Comparison of ENCODE assay signal across 8 cellular contexts in the genomic region with DNA sequence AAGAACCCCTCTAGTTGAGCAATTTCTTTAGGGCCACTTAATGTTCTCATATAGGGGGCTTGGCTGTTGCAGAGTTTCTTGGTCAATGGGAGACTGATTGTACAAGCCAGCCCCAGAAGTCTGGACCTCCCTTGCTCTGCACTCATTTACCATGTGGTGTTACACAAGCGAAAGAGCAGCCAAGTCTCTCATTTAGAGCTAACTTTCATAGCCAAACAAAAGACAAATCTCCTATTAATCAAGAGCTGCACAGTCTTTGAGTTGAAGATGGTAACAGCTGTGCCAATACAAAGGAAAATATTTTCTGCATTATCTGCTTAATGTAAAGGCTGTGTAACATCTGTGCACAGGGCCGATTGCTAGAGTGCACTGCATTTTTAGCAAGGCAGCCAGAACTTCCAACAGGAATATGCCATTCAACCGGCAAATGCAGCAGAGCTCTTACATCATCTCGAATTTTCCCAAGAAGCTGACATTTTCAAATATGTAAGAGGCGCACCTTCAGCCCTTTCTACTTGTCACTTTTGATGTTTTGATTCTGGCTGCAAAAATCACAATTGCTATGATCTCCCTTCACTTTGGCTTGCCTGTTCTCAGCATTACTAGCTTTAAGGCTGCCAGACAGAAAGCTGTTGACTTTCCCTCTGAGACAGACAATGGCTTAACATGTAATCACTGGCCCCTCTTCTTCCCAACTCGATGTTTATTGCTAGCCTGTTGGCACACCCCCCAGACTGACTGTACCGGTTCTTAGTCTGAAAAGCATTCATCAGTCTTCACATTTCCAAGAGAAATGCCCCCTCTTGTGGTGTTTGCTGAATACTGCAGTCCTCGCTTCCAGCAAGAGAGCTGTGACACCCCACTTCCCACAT.
DNase-seq lines count a peak whose midpoint lies in the region; ATAC-seq and TF ChIP-seq lines count a peak whose summit lies in the region.

No MANE protein-coding gene starts in this region.

- peak; percentile 73 for TF ChIP-seq CTCF in lung (IDR thresholded peaks at IDR 0.05; ENCODE audit: control extremely low read depth, extremely low read depth)

- H3K9me3 Mint-ChIP-seq in CD4-positive, CD25-positive, alpha-beta regulatory T cell = no peaks in the 10 kb centered on the region
- no peaks in the 10 kb centered on the region for H3K9me3 Mint-ChIP-seq in activated CD4-positive, alpha-beta T cell treated with anti-CD3 and anti-CD28 coated beads, Interleukin-2, amount 10 ng/mL, durations not matched to agents 7 days and 5 days

- POLR2A ChIA-PET in activated CD4-positive, alpha-beta T cell treated with anti-CD3 and anti-CD28 coated beads, Interleukin-2, amount 10 ng/mL, durations not matched to agents 7 days and 5 days (lab: Charles Lee) = no interaction called here

- no peaks in the 10 kb centered on the region for H3K9me3 ChIP-seq in CD4-positive, CD25-positive, alpha-beta regulatory T cell (ENCODE audit: control insufficient read depth in 2 of 2, low read length in 2 of 2)
- H3K9me3 ChIP-seq in lung (ENCODE audit: control insufficient read depth in 2 of 2, insufficient read depth in 1 of 2, low read length in 1 of 2) = no peaks in the 10 kb centered on the region

- H3K4me3 Mint-ChIP-seq in CD4-positive, CD25-positive, alpha-beta regulatory T cell = no peak overlapping the region
- no peak overlapping the region for H3K4me3 Mint-ChIP-seq in activated CD4-positive, alpha-beta T cell treated with anti-CD3 and anti-CD28 coated beads, Interleukin-2, amount 10 ng/mL, durations not matched to agents 7 days and 5 days

- no peaks in the 10 kb centered on the region for H3K36me3 Mint-ChIP-seq in CD4-positive, CD25-positive, alpha-beta regulatory T cell
- H3K36me3 Mint-ChIP-seq in activated CD4-positive, alpha-beta T cell treated with anti-CD3 and anti-CD28 coated beads, Interleukin-2, amount 10 ng/mL, durations not matched to agents 7 days and 5 days (ENCODE audit: low read depth) = no peaks in the 10 kb centered on the region

- H3K4me3 ChIP-seq in CD4-positive, CD25-positive, alpha-beta regulatory T cell (ENCODE audit: low read depth, low read length) = no peak overlapping the region
- no peak overlapping the region for H3K4me3 ChIP-seq in lung

- 37 to 42% methylated on average over 8 of the region's 8 CpGs for WGBS in lung, 2 donors

- no peak overlapping the region for H3K27ac ChIP-seq in CD4-positive, CD25-positive, alpha-beta regulatory T cell (ENCODE audit: insufficient read depth, low read length, poor library complexity, severe bottlenecking)
- no peak overlapping the region for H3K27ac ChIP-seq in lung (ENCODE audit: low read depth in 1 of 2, low read length in 1 of 2)

- no peaks in the 10 kb centered on the region for H3K27me3 ChIP-seq in CD4-positive, CD25-positive, alpha-beta regulatory T cell (ENCODE audit: control insufficient read depth, insufficient read depth, low read length)
- no peaks in the 10 kb centered on the region for H3K27me3 ChIP-seq in lung (ENCODE audit: control insufficient read depth, insufficient read depth)

- peak; percentile 39 to 77 (median 57) for DNase-seq in CD4-positive, CD25-positive, alpha-beta regulatory T cell
- DNase-seq in NCI-H524 (lab: John Stamatoyannopoulos, UW) = peak; percentile 76 to 82
- DNase-seq in activated CD4-positive, alpha-beta T cell treated with anti-CD3 and anti-CD28 coated beads, Interleukin-2, amount 10 ng/mL, durations not matched to agents 7 days and 5 days = peak; percentile 76
- DNase-seq in dermis microvascular lymphatic vessel endothelial cell (ENCODE audit: low read depth in 2 of 2) = peak; percentile 68 to 87
- peak; percentile 80 for DNase-seq in lung (ENCODE audit: low spot score)
- DNase-seq in stimulated activated CD4-positive, alpha-beta T cell treated with anti-CD3 and anti-CD28 coated beads, TNF-alpha, amount 100 ng/mL, for 48 hours (ENCODE audit: low read depth in 3 of 3) = peak; percentile 31 to 48 (median 32)

- CTCF ChIA-PET in activated CD4-positive, alpha-beta T cell treated with anti-CD3 and anti-CD28 coated beads, Interleukin-2, amount 10 ng/mL, durations not matched to agents 7 days and 5 days (lab: Charles Lee) = interaction anchor here (0.6 to 3.4 kb wide), 21 partner anchors 8 to 986 kb away, joined by 3 to 43 read pairs (median 4); no protein-coding TSS in a partner anchor

- no peaks in the 10 kb centered on the region for H3K36me3 ChIP-seq in CD4-positive, CD25-positive, alpha-beta regulatory T cell (ENCODE audit: control insufficient read depth, insufficient read depth, low read length)
- no peaks in the 10 kb centered on the region for H3K36me3 ChIP-seq in lung (ENCODE audit: control insufficient read depth in 2 of 2, insufficient read depth in 2 of 2, low read length in 2 of 2)

- H3K27me3 Mint-ChIP-seq in CD4-positive, CD25-positive, alpha-beta regulatory T cell = peaks cover 9% of the 10 kb centered on the region
- peaks cover 4% of the 10 kb centered on the region for H3K27me3 Mint-ChIP-seq in activated CD4-positive, alpha-beta T cell treated with anti-CD3 and anti-CD28 coated beads, Interleukin-2, amount 10 ng/mL, durations not matched to agents 7 days and 5 days

- H3K4me1 ChIP-seq in CD4-positive, CD25-positive, alpha-beta regulatory T cell (ENCODE audit: control insufficient read depth, insufficient read depth, low read length, poor library complexity, severe bottlenecking) = no peaks in the 10 kb centered on the region
- peaks cover 0 to 2% of the 10 kb centered on the region in 2 donors for H3K4me1 ChIP-seq in lung (ENCODE audit: control insufficient read depth in 2 of 2, insufficient read depth in 2 of 2, low read length in 2 of 2)

- ATAC-seq in CD4-positive, CD25-positive, alpha-beta regulatory T cell (ENCODE audit: low read depth in 2 of 2) = peak; percentile 86 to 91
- ATAC-seq in GM19328 (IDR thresholded peaks at IDR 0.05; ENCODE audit: unreplicated experiment) = peak; percentile 77
- ATAC-seq in HG03442 (IDR thresholded peaks at IDR 0.05; ENCODE audit: unreplicated experiment) = peak; percentile 93
- peak; percentile 84 for ATAC-seq in lung (ENCODE audit: insufficient read depth, low FRiP score)

- peaks cover 3 to 5% (median 4%) of the 10 kb centered on the region in 4 donors for H3K4me1 Mint-ChIP-seq in CD4-positive, CD25-positive, alpha-beta regulatory T cell
- peaks cover 12% of the 10 kb centered on the region for H3K4me1 Mint-ChIP-seq in activated CD4-positive, alpha-beta T cell treated with anti-CD3 and anti-CD28 coated beads, Interleukin-2, amount 10 ng/mL, durations not matched to agents 7 days and 5 days

- H3K27ac Mint-ChIP-seq in CD4-positive, CD25-positive, alpha-beta regulatory T cell = no peak overlapping the region
- no peak overlapping the region for H3K27ac Mint-ChIP-seq in activated CD4-positive, alpha-beta T cell treated with anti-CD3 and anti-CD28 coated beads, Interleukin-2, amount 10 ng/mL, durations not matched to agents 7 days and 5 days
